1 cellular context compared by ENCODE assay signal in genomic region chr2:198930170-198930569, GRCh38.
TF ChIP-seq lines count a peak whose summit lies in the region.

No MANE protein-coding gene starts in this region.

TF ChIP-seq in GM23338, 12 proteins besides CTCF, POLR2A, EP300 and RAD21 (continued from another document):
- no peak for TF ChIP-seq ZNF462 (CRISPR knock-in tag; IDR thresholded peaks at IDR 0.05)
